11 cellular contexts compared by ENCODE assay signal in the genomic region with DNA sequence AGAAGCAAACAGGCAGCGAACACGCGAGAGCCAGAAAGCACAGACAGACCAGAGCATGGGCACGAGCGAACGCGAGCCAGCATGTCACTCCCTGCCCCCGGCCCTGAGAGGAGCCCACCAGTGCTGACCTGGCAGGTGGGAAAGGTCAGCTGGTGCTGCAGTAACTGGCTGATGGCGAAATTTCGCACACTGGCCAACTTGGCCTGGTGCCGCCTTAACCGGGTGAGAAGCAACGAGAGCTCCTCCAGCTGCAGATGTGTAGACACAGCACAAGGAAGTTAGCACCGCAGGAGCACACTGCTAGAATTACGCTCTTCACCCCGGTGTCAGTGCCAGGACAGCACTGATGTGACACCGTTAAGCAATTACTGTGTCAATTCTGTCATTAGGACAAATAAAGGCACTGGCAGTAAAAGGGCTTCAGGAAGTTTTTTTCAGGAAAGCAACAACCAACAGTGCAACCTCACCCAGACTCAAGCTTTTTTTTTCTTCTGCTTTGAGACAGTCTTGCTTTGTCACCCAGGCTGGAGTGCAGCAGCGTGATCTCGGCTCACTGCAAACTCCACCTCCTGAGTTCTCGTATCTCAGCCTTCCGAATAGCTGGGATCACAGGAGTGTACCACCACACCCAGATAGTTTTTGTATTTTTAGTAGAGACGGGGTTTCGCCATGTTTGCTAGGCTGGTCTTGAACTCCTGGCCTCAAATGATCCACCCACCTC.
DNase-seq lines count a peak whose midpoint lies in the region; ATAC-seq and TF ChIP-seq lines count a peak whose summit lies in the region.
"Had no signal": no experiment of that assay in that cellular context is flagged by ENCODE, and none has a peak within 500 bp of the region (broad histone marks: within the 10 kb centered on the region; RNA-seq: fewer than 3 reads in every experiment).

No MANE protein-coding gene starts in this region.

- peaks cover 22% of the 10 kb centered on the region for H3K4me1 Mint-ChIP-seq in progenitor cell of endocrine pancreas (ENCODE audit: low read depth)
- H3K4me1 Mint-ChIP-seq: immature natural killer cell had no signal

- no peak for TF ChIP-seq CTCF in fibroblast of the aortic adventitia (IDR thresholded peaks at IDR 0.05; ENCODE audit: insufficient read depth, low read length)
- no peak for TF ChIP-seq CTCF in progenitor cell of endocrine pancreas (IDR thresholded peaks at IDR 0.05; ENCODE audit: unreplicated experiment)

- H3K27ac Mint-ChIP-seq in progenitor cell of endocrine pancreas, result peak overlapping the region; percentile 60
- H3K27ac Mint-ChIP-seq: immature natural killer cell had no signal

- H3K4me3 ChIP-seq in fibroblast of the aortic adventitia (ENCODE audit: low read depth, low read length), result no peak overlapping the region

- peak; percentile 38 for DNase-seq in DMS153 treated with DMSO at 0.1 percent for 48 hours (lab: John Stamatoyannopoulos, UW; ENCODE audit: unreplicated experiment)
- peak; percentile 29 for DNase-seq in NCI-H2227 (lab: John Stamatoyannopoulos, UW; ENCODE audit: unreplicated experiment)
- peak; percentile 24 for DNase-seq in fibroblast of the aortic adventitia (ENCODE audit: low read depth)
- no peak for DNase-seq in progenitor cell of endocrine pancreas (ENCODE audit: low spot score, unreplicated experiment)
- DNase-seq in activated CD4-positive, alpha-beta T cell treated with anti-CD3 and anti-CD28 coated beads for 48 hours, result no peak
- DNase-seq in H4 (ENCODE audit: low spot score), result no peak
- DNase-seq: amniotic stem cell; immature natural killer cell; stimulated activated CD4-positive, alpha-beta T cell treated with anti-CD3 and anti-CD28 coated beads, Interleukin-4, amount 100 ng/mL, for 24 hours had no signal

- no peaks in the 10 kb centered on the region for H3K27me3 Mint-ChIP-seq in progenitor cell of endocrine pancreas

- ATAC-seq in HG03025 (IDR thresholded peaks at IDR 0.05; ENCODE audit: low FRiP score, unreplicated experiment), result no peak
- ATAC-seq in HG03457 (IDR thresholded peaks at IDR 0.05; ENCODE audit: unreplicated experiment), result no peak

- H3K36me3 Mint-ChIP-seq in progenitor cell of endocrine pancreas (ENCODE audit: insufficient read depth), result peaks cover 37% of the 10 kb centered on the region
- H3K36me3 Mint-ChIP-seq: immature natural killer cell had no signal

- H3K9me3 Mint-ChIP-seq in progenitor cell of endocrine pancreas (ENCODE audit: low read depth), result no peaks in the 10 kb centered on the region
- H3K9me3 Mint-ChIP-seq: immature natural killer cell had no signal

- no peak overlapping the region for H3K4me3 Mint-ChIP-seq in progenitor cell of endocrine pancreas (ENCODE audit: low read depth)
- H3K4me3 Mint-ChIP-seq: immature natural killer cell had no signal

Comparison
In these comparisons a context has a peak if more than half of its experiments do, and no peak if none do; other contexts are left out.
1. DNase-seq: peak in DMS153 treated with DMSO at 0.1 percent for 48 hours (single experiment), NCI-H2227 (single experiment) and fibroblast of the aortic adventitia (single experiment); none in progenitor cell of endocrine pancreas (single experiment), activated CD4-positive, alpha-beta T cell treated with anti-CD3 and anti-CD28 coated beads for 48 hours (single experiment) and H4 (single experiment).